19 cellular contexts compared by ENCODE assay signal in genomic region chr7:11714676-11715075, GRCh38.
DNase-seq lines count a peak whose midpoint lies in the region; ATAC-seq, FAIRE-seq and TF ChIP-seq lines count a peak whose summit lies in the region.
"Had no signal": no experiment of that assay in that cellular context is flagged by ENCODE, and none has a peak within 500 bp of the region (broad histone marks: within the 10 kb centered on the region; RNA-seq: fewer than 3 reads in every experiment).

No MANE protein-coding gene starts in this region.

- H3K4me1 ChIP-seq in A549 (peaks cover 68% of the 10 kb centered on the region), Panc1 (ENCODE audit: control insufficient read depth, insufficient read depth, low read length) (peaks cover 21% of the 10 kb centered on the region), H1 (replicated peaks in 1 of 4; ENCODE audit: control insufficient read depth in 3 of 4, insufficient read depth in 4 of 4, low read length in 3 of 4) (peaks cover 0 to 2% (median 0%) of the 10 kb centered on the region in 4 experiments; a peak in 1 of 7 replicates)
- H3K4me1 ChIP-seq: BLaER1 treated with 17β-estradiol and CSF1 and Interleukin-3, amounts not matched to agents 10 nM and 100 nM had no signal

- ATAC-seq in A549 (no peak), Panc1 (no peak), Right ventricle myocardium superior (ENCODE audit: poor library complexity) (no peak), HG03469 (IDR thresholded peaks at IDR 0.05; ENCODE audit: unreplicated experiment) (no peak)

- BruUV-seq in Panc1 (replicated peaks; lab: Mats Ljungman, UMichigan) = no TSS peak

- H3K14ac ChIP-seq in H1 (ENCODE audit: insufficient read length) = no peak overlapping the region

- H3K18ac ChIP-seq in H1 (ENCODE audit: extremely low read depth, low read length) = no peak overlapping the region

- H3K27ac ChIP-seq in A549 (peak overlapping the region; percentile 65 to 67), Panc1 (ENCODE audit: low read length) (peak overlapping the region; percentile 51; the same call in 1 of the 2 replicates), H1 (ENCODE audit: low read depth, low read length) (no peak overlapping the region), coronary artery (no peak overlapping the region)
- H3K27ac ChIP-seq: 22Rv1; BLaER1 treated with 17β-estradiol and CSF1 and Interleukin-3, amounts not matched to agents 10 nM and 100 nM had no signal

- no peak overlapping the region for H3K4me3 ChIP-seq in A549
- no peak overlapping the region for H3K4me3 ChIP-seq in Panc1 (ENCODE audit: low read depth in 2 of 2, low read length in 2 of 2)
- H3K4me3 ChIP-seq in H1 (ENCODE audit: extremely low read depth in 1 of 4, insufficient read depth in 2 of 4, low read depth in 3 of 4, low read length in 4 of 4) = no peak overlapping the region
- no peak overlapping the region for H3K4me3 ChIP-seq in coronary artery
- H3K4me3 ChIP-seq: BLaER1 treated with 17β-estradiol and CSF1 and Interleukin-3, amounts not matched to agents 10 nM and 100 nM; HAP-1 had no signal

- no peak overlapping the region for H3K9ac ChIP-seq in H1 (replicated peaks in 1 of 4; ENCODE audit: extremely low read depth in 1 of 4, low read depth in 3 of 4, low read length in 3 of 4)
- H3K9ac ChIP-seq: BLaER1 treated with 17β-estradiol and CSF1 and Interleukin-3, amounts not matched to agents 10 nM and 100 nM had no signal

- H2BK120ac ChIP-seq in H1 (replicated peaks; ENCODE audit: low read depth, low read length) = no peak overlapping the region

- peak overlapping the region; percentile 46 for H4K5ac ChIP-seq in H1 (ENCODE audit: insufficient read length, low read depth, low read length)

- no peaks in the 10 kb centered on the region for H3K79me1 ChIP-seq in H1 (ENCODE audit: low read depth, low read length)

- WGBS in A549 (ENCODE audit: missing lambda C conversion rate) = 49% methylated on average over 2 of the region's 2 CpGs
- 81% methylated on average over 2 of the region's 2 CpGs; no CpG with 5 or more reads in 1 of the 2 experiments for WGBS in H1 (ENCODE audit: extremely low coverage in 1 of 2, insufficient coverage in 1 of 2, insufficient read length in 1 of 2, insufficient replicate concordance in 2 of 2, low coverage in 1 of 2, low lambda C conversion rate in 2 of 2, missing lambda C conversion rate in 1 of 2), 2 experiments

- TF ChIP-seq RAD21 in A549 (conservative IDR thresholded peaks at IDR 0.05 in 1 of 2, IDR thresholded peaks at IDR 0.05 in 1 of 2) = no peak
- TF ChIP-seq RAD21 in H1 (IDR thresholded peaks at IDR 0.05 in 1 of 2, conservative IDR thresholded peaks at IDR 0.05 in 1 of 2; ENCODE audit: low read depth in 2 of 2, low read length in 2 of 2) = no peak

- CTCF ChIA-PET in A549 (lab: Yijun Ruan, JAX) (no interaction called here), Panc1 (lab: Charles Lee) (no interaction called here), H1 (lab: Charles Lee; ENCODE audit: partially characterized antibody) (interaction anchor here (1.0 kb wide), 1 partner anchor 13 kb away, joined by 3 read pairs; no protein-coding TSS in a partner anchor)
- CTCF ChIA-PET in activated CD4-positive, alpha-beta memory T cell treated with anti-CD3 and anti-CD28 coated beads for 36 hours (lab: Charles Lee) = no interaction called here

- H3K79me2 ChIP-seq in H1 (ENCODE audit: control insufficient read depth in 1 of 2, insufficient read depth in 2 of 2, low read length in 2 of 2) = no peaks in the 10 kb centered on the region

- H3K4ac ChIP-seq in H1 (replicated peaks; ENCODE audit: insufficient read length, low read depth, low read length) = no peak overlapping the region

- H3K27me3 ChIP-seq in Panc1 (ENCODE audit: control insufficient read depth, insufficient read depth, low read length) (no peaks in the 10 kb centered on the region), H1 (replicated peaks in 1 of 4; ENCODE audit: control insufficient read depth in 3 of 4, extremely low read depth in 1 of 4, insufficient read depth in 3 of 4, low read length in 3 of 4) (peaks cover 0 to 1% (median 0%) of the 10 kb centered on the region in 4 experiments; a peak in 1 of 7 replicates)
- H3K27me3 ChIP-seq: BLaER1 treated with 17β-estradiol and CSF1 and Interleukin-3, amounts not matched to agents 10 nM and 100 nM had no signal

- H3K4me2 ChIP-seq in A549 (peak overlapping the region; percentile 59), H1 (ENCODE audit: insufficient read depth in 1 of 2, low read depth in 2 of 2, low read length in 2 of 2) (no peak overlapping the region)
- H3K4me2 ChIP-seq: BLaER1 treated with 17β-estradiol and CSF1 and Interleukin-3, amounts not matched to agents 10 nM and 100 nM had no signal

- H3K36me3 ChIP-seq in Panc1 (ENCODE audit: control insufficient read depth, insufficient read depth, low read length) = no peaks in the 10 kb centered on the region
- H3K36me3 ChIP-seq in H1 (ENCODE audit: control insufficient read depth in 2 of 4, insufficient read depth in 4 of 4, low read length in 3 of 4) = no peaks in the 10 kb centered on the region
- H3K36me3 ChIP-seq: BLaER1 treated with 17β-estradiol and CSF1 and Interleukin-3, amounts not matched to agents 10 nM and 100 nM; HAP-1 had no signal

- no peaks in the 10 kb centered on the region for H3K9me3 ChIP-seq in A549
- H3K9me3 ChIP-seq in Panc1 (ENCODE audit: control insufficient read depth, insufficient read depth, low read depth, low read length) = no peaks in the 10 kb centered on the region
- no peaks in the 10 kb centered on the region for H3K9me3 ChIP-seq in H1 (ENCODE audit: insufficient read depth in 2 of 2, low read depth in 1 of 2, low read length in 1 of 2)
- H3K9me3 ChIP-seq: BLaER1 treated with 17β-estradiol and CSF1 and Interleukin-3, amounts not matched to agents 10 nM and 100 nM; HAP-1 had no signal

- H2BK20ac ChIP-seq in H1 (ENCODE audit: low read length) = no peak overlapping the region

- H3K4me3 Mint-ChIP-seq in activated CD4-positive, alpha-beta memory T cell treated with anti-CD3 and anti-CD28 coated beads for 36 hours = no peak overlapping the region
- H3K4me3 Mint-ChIP-seq: CD4-positive, alpha-beta T cell had no signal

- H2AK5ac ChIP-seq in H1 (ENCODE audit: low read depth, low read length) = no peak overlapping the region

- H3K36me3 Mint-ChIP-seq in activated CD4-positive, alpha-beta memory T cell treated with anti-CD3 and anti-CD28 coated beads for 36 hours = no peaks in the 10 kb centered on the region

- TF ChIP-seq EP300 in A549 (IDR thresholded peaks at IDR 0.05) (no peak), H1 (IDR thresholded peaks at IDR 0.05; ENCODE audit: borderline replicate concordance in 1 of 2, low read depth in 2 of 2, low read length in 2 of 2) (no peak)

- DNase-seq in A549 (ENCODE audit: low read depth in 1 of 2, low spot score in 1 of 2) = no peak
- no peak for DNase-seq in H54 (ENCODE audit: insufficient read length, low spot score)
- no peak for DNase-seq in Panc1 (ENCODE audit: low read depth, low spot score)
- DNase-seq in H1 (ENCODE audit: low read depth in 1 of 2, low spot score in 2 of 2) = no peak
- DNase-seq in Right ventricle myocardium superior = no peak
- DNase-seq in coronary artery (ENCODE audit: low spot score) = no peak
- DNase-seq in activated CD4-positive, alpha-beta memory T cell treated with anti-CD3 and anti-CD28 coated beads for 36 hours = no peak
- DNase-seq: ACHN; Calu3; CD4-positive, alpha-beta T cell; DMS153; DMS79 treated with DMSO at 0.1 percent for 48 hours; EL had no signal

- H2BK15ac ChIP-seq in H1 (ENCODE audit: low read length) = no peak overlapping the region

- no peaks in the 10 kb centered on the region for H4K20me1 ChIP-seq in H1 (replicated peaks in 1 of 2; ENCODE audit: control insufficient read depth in 1 of 2, insufficient read depth in 2 of 2, low read length in 2 of 2)
- H4K20me1 ChIP-seq: BLaER1 treated with 17β-estradiol and CSF1 and Interleukin-3, amounts not matched to agents 10 nM and 100 nM had no signal

- H3K56ac ChIP-seq in H1 (replicated peaks; ENCODE audit: insufficient read length, low read depth, low read length) = no peak overlapping the region

- no peak overlapping the region for H3K23ac ChIP-seq in H1 (ENCODE audit: insufficient read length)

- H2AFZ ChIP-seq in H1 (ENCODE audit: low read length) = no peak overlapping the region

- no peaks in the 10 kb centered on the region for H3K23me2 ChIP-seq in H1 (ENCODE audit: low read depth, low read length)

- TF ChIP-seq POLR2A in A549 (IDR thresholded peaks at IDR 0.05; ENCODE audit: low read length) (no peak), H54 (IDR thresholded peaks at IDR 0.05; ENCODE audit: low read depth, low read length) (no peak), H1 (IDR thresholded peaks at IDR 0.05; ENCODE audit: control extremely low read depth in 1 of 2, low read depth in 2 of 2, low read length in 2 of 2) (no peak)

- TF ChIP-seq CTCF in A549 (IDR thresholded peaks at IDR 0.05) = no peak
- TF ChIP-seq CTCF in Panc1 (IDR thresholded peaks at IDR 0.05) = no peak
- no peak for TF ChIP-seq CTCF in H1 (IDR thresholded peaks at IDR 0.05; ENCODE audit: control extremely low read depth in 1 of 3, insufficient read depth in 1 of 3, low read depth in 1 of 3, low read length in 3 of 3)
- no peak for TF ChIP-seq CTCF in coronary artery (IDR thresholded peaks at IDR 0.05)

- intact Hi-C loops in Panc1 (cut with micrococcal nuclease; ENCODE audit: unreplicated experiment) = no loop called here
- intact Hi-C loops in Right ventricle myocardium superior (cut with DNase I) = no loop called here
- intact Hi-C loops in activated CD4-positive, alpha-beta memory T cell treated with anti-CD3 and anti-CD28 coated beads for 36 hours (cut with micrococcal nuclease) = no loop called here

- POLR2A ChIA-PET in A549 (lab: Yijun Ruan, JAX) = no interaction called here
- POLR2A ChIA-PET in Panc1 (lab: Charles Lee) = no interaction called here
- POLR2A ChIA-PET in H1 (lab: Charles Lee; ENCODE audit: partially characterized antibody) = no interaction called here
- POLR2A ChIA-PET in activated CD4-positive, alpha-beta memory T cell treated with anti-CD3 and anti-CD28 coated beads for 36 hours (lab: Charles Lee) = no interaction called here

- H3K4me1 Mint-ChIP-seq in activated CD4-positive, alpha-beta memory T cell treated with anti-CD3 and anti-CD28 coated beads for 36 hours (ENCODE audit: low read depth) = no peaks in the 10 kb centered on the region

- H4K91ac ChIP-seq in H1 (replicated peaks; ENCODE audit: insufficient read length, low read length) = no peak overlapping the region

- H3K27ac Mint-ChIP-seq in activated CD4-positive, alpha-beta memory T cell treated with anti-CD3 and anti-CD28 coated beads for 36 hours = no peak overlapping the region
- H3K27ac Mint-ChIP-seq: CD4-positive, alpha-beta T cell had no signal

- peak; percentile 51 for FAIRE-seq in A549 (lab: Jason Lieb, UNC)
- peak; percentile 60 for FAIRE-seq in H54 (lab: Jason Lieb, UNC)
- FAIRE-seq in H1 (lab: Jason Lieb, UNC) = no peak
- FAIRE-seq: GM12891, HTR-8/SVneo had no signal

- H3K9me3 Mint-ChIP-seq in activated CD4-positive, alpha-beta memory T cell treated with anti-CD3 and anti-CD28 coated beads for 36 hours = no peaks in the 10 kb centered on the region
- H3K9me3 Mint-ChIP-seq: CD4-positive, alpha-beta T cell had no signal

- no peak overlapping the region for H2BK5ac ChIP-seq in H1 (ENCODE audit: low read depth, low read length)

- H2BK12ac ChIP-seq in H1 (ENCODE audit: low read depth, low read length) = no peak overlapping the region

- in situ Hi-C loops in Panc1 (cut with HindIII; ENCODE audit: low pct_unique_long_range_greater_than_20kb, low sequenced_read_pairs) = no loop called here

- H4K8ac ChIP-seq in H1 (ENCODE audit: extremely low read depth, insufficient read depth, low read length) = no peak overlapping the region

- no peaks in the 10 kb centered on the region for H3K27me3 Mint-ChIP-seq in activated CD4-positive, alpha-beta memory T cell treated with anti-CD3 and anti-CD28 coated beads for 36 hours
- H3K27me3 Mint-ChIP-seq: CD4-positive, alpha-beta T cell had no signal

Comparison
In these comparisons a context has a peak if more than half of its experiments do, and no peak if none do; other contexts are left out.
1. H3K27ac ChIP-seq: peak in A549 (2 of 2) and Panc1 (single experiment); none in H1 (single experiment) and coronary artery (0 of 2).